ENCODE assay signal across 22 cellular contexts in the genomic region with DNA sequence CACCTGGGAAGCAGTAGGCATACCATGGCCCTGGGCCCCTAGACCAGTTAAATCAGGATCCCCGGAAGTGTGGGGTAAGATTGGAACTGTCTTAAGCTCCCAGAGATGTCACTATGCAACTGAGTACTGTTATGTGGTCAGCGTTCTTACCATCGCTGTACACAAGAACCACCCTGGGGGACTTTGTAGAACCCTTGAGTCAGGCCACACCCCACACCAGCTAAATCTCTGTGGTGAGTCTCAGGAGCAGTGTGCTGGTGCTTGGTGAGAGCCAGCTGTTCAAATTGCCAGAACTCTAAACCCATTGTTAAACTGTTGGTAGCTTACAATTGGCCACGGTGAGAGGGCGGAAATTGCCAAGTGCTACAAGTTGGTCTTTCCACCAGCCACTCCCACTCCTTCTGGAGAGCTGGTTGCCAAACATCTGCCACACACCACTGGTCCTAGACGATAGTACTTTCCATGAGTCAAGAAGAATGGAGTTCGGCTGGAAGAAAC.
DNase-seq lines count a peak whose midpoint lies in the region; ATAC-seq and TF ChIP-seq lines count a peak whose summit lies in the region.
"Had no signal": no experiment of that assay in that cellular context is flagged by ENCODE, and none has a peak within 500 bp of the region (broad histone marks: within the 10 kb centered on the region; RNA-seq: fewer than 3 reads in every experiment).

No MANE protein-coding gene starts in this region.

- H3K9ac ChIP-seq in Loucy (ENCODE audit: low read depth, low read length, poor library complexity, severe bottlenecking) = peak overlapping the region; percentile 61

- H3K36me3 Mint-ChIP-seq in activated naive CD4-positive, alpha-beta T cell treated with anti-CD3 and anti-CD28 coated beads, Interleukin-2, amount 50 U/mL, for 24 hours = peaks cover 2% of the 10 kb centered on the region
- no peaks in the 10 kb centered on the region for H3K36me3 Mint-ChIP-seq in activated naive CD8-positive, alpha-beta T cell treated with anti-CD3 and anti-CD28 coated beads, Interleukin-2, amount 10 ng/mL, durations not matched to agents 7 days and 5 days
- H3K36me3 Mint-ChIP-seq: immature natural killer cell had no signal

- ATAC-seq in activated naive CD8-positive, alpha-beta T cell treated with anti-CD3 and anti-CD28 coated beads, Interleukin-2, amount 10 ng/mL, durations not matched to agents 7 days and 5 days (ENCODE audit: low read depth) = no peak
- ATAC-seq in GM18517 (IDR thresholded peaks at IDR 0.05; ENCODE audit: unreplicated experiment) (no peak), HG03025 (IDR thresholded peaks at IDR 0.05; ENCODE audit: low FRiP score, unreplicated experiment) (no peak)
- ATAC-seq: K562, SK-N-SH treated with all-trans-retinoic acid at 6 μM for 48 hours had no signal

- no peaks in the 10 kb centered on the region for H3K27me3 ChIP-seq in Loucy (ENCODE audit: insufficient read depth, low read length, poor library complexity, severe bottlenecking)
- H3K27me3 ChIP-seq: colonic mucosa had no signal

- H3K27ac Mint-ChIP-seq in activated naive CD4-positive, alpha-beta T cell treated with anti-CD3 and anti-CD28 coated beads, Interleukin-2, amount 50 U/mL, for 24 hours = peak overlapping the region; percentile 71
- peak overlapping the region; percentile 86 for H3K27ac Mint-ChIP-seq in activated naive CD8-positive, alpha-beta T cell treated with anti-CD3 and anti-CD28 coated beads, Interleukin-2, amount 10 ng/mL, durations not matched to agents 7 days and 5 days

- no peaks in the 10 kb centered on the region for H3K9me3 ChIP-seq in Loucy (ENCODE audit: insufficient read depth, low read depth, low read length)
- H3K9me3 ChIP-seq: BE2C, colonic mucosa, esophagus muscularis mucosa, gastroesophageal sphincter had no signal

- H3K4me1 Mint-ChIP-seq in activated naive CD4-positive, alpha-beta T cell treated with anti-CD3 and anti-CD28 coated beads, Interleukin-2, amount 50 U/mL, for 24 hours = peaks cover 40% of the 10 kb centered on the region
- H3K4me1 Mint-ChIP-seq in activated naive CD8-positive, alpha-beta T cell treated with anti-CD3 and anti-CD28 coated beads, Interleukin-2, amount 10 ng/mL, durations not matched to agents 7 days and 5 days = peaks cover 24% of the 10 kb centered on the region

- no peak for DNase-seq in activated naive CD4-positive, alpha-beta T cell treated with Interleukin-2 at 50 U/mL for 16 hours
- DNase-seq in activated naive CD8-positive, alpha-beta T cell treated with anti-CD3 and anti-CD28 coated beads, Interleukin-2, amount 10 ng/mL, durations not matched to agents 7 days and 5 days = no peak
- DNase-seq in amygdala (lab: John Stamatoyannopoulos, UW) (no peak), medulla oblongata (ENCODE audit: extremely low spot score) (no peak)
- DNase-seq: activated CD8-positive, alpha-beta memory T cell treated with anti-CD3 and anti-CD28 coated beads, Interleukin-2, amount 50 U/mL, for 4 hours; activated effector memory CD4-positive, alpha-beta T cell treated with Interleukin-2 at 50 U/mL for 16 hours; amniotic stem cell; BE2C; colonic mucosa; NCI-H1694; NCI-H524 treated with DMSO at 0.1 percent for 48 hours; occipital lobe had no signal

- no peaks in the 10 kb centered on the region for H3K27me3 Mint-ChIP-seq in activated naive CD4-positive, alpha-beta T cell treated with anti-CD3 and anti-CD28 coated beads, Interleukin-2, amount 50 U/mL, for 24 hours
- H3K27me3 Mint-ChIP-seq in activated naive CD8-positive, alpha-beta T cell treated with anti-CD3 and anti-CD28 coated beads, Interleukin-2, amount 10 ng/mL, durations not matched to agents 7 days and 5 days = no peaks in the 10 kb centered on the region
- H3K27me3 Mint-ChIP-seq: activated CD4-positive, alpha-beta T cell treated with anti-CD3 and anti-CD28 coated beads, Interleukin-2, amount 10 ng/mL, durations not matched to agents 24 days and 14 days had no signal

- H3K4me2 ChIP-seq in Loucy (ENCODE audit: low read depth, low read length, poor library complexity, severe bottlenecking) = peak overlapping the region; percentile 51

- H3K4me3 Mint-ChIP-seq in activated naive CD4-positive, alpha-beta T cell treated with anti-CD3 and anti-CD28 coated beads, Interleukin-2, amount 50 U/mL, for 24 hours = peak overlapping the region; percentile 3
- H3K4me3 Mint-ChIP-seq in activated naive CD8-positive, alpha-beta T cell treated with anti-CD3 and anti-CD28 coated beads, Interleukin-2, amount 10 ng/mL, durations not matched to agents 7 days and 5 days = peak overlapping the region; percentile 47

- H3K9me2 ChIP-seq in Loucy (replicated peaks; ENCODE audit: low read depth, low read length) = no peaks in the 10 kb centered on the region

- POLR2A ChIA-PET in activated naive CD8-positive, alpha-beta T cell treated with anti-CD3 and anti-CD28 coated beads, Interleukin-2, amount 10 ng/mL, durations not matched to agents 7 days and 5 days (lab: Charles Lee) = no interaction called here

- H3K36me3 ChIP-seq in Loucy (ENCODE audit: insufficient read depth, low read length) = no peaks in the 10 kb centered on the region
- H3K36me3 ChIP-seq: BE2C, colonic mucosa, esophagus muscularis mucosa, gastroesophageal sphincter had no signal

- H3K4me1 ChIP-seq in Loucy (ENCODE audit: insufficient read depth, low read length, poor library complexity, severe bottlenecking) = peaks cover 21% of the 10 kb centered on the region
- H3K4me1 ChIP-seq: BE2C, colonic mucosa, esophagus muscularis mucosa, gastroesophageal sphincter had no signal

- no peaks in the 10 kb centered on the region for H4K20me1 ChIP-seq in Loucy (ENCODE audit: insufficient read depth, low read length, poor library complexity, severe bottlenecking)

- H2AFZ ChIP-seq in Loucy (ENCODE audit: low read length) = peak overlapping the region; percentile 65; the same call in 1 of the 2 replicates

- TF ChIP-seq CTCF in Loucy (conservative IDR thresholded peaks at IDR 0.05; ENCODE audit: low read length) = no peak

- H3K79me2 ChIP-seq in Loucy (ENCODE audit: insufficient read depth, low read length) = no peaks in the 10 kb centered on the region

- no peaks in the 10 kb centered on the region for H3F3A ChIP-seq in Loucy (ENCODE audit: low read depth)

- H3K4me3 ChIP-seq in Loucy (ENCODE audit: low read length, poor library complexity, severe bottlenecking) = peak overlapping the region; percentile 26
- H3K4me3 ChIP-seq: colonic mucosa, esophagus muscularis mucosa, gastroesophageal sphincter, K562 had no signal

- H3K9me3 Mint-ChIP-seq in activated naive CD4-positive, alpha-beta T cell treated with anti-CD3 and anti-CD28 coated beads, Interleukin-2, amount 50 U/mL, for 24 hours = no peaks in the 10 kb centered on the region
- H3K9me3 Mint-ChIP-seq in activated naive CD8-positive, alpha-beta T cell treated with anti-CD3 and anti-CD28 coated beads, Interleukin-2, amount 10 ng/mL, durations not matched to agents 7 days and 5 days = no peaks in the 10 kb centered on the region
- H3K9me3 Mint-ChIP-seq: activated CD4-positive, alpha-beta T cell treated with anti-CD3 and anti-CD28 coated beads, Interleukin-2, amount 10 ng/mL, durations not matched to agents 24 days and 14 days; immature natural killer cell had no signal
